ENCODE assay signal across 21 cellular contexts in the genomic region with DNA sequence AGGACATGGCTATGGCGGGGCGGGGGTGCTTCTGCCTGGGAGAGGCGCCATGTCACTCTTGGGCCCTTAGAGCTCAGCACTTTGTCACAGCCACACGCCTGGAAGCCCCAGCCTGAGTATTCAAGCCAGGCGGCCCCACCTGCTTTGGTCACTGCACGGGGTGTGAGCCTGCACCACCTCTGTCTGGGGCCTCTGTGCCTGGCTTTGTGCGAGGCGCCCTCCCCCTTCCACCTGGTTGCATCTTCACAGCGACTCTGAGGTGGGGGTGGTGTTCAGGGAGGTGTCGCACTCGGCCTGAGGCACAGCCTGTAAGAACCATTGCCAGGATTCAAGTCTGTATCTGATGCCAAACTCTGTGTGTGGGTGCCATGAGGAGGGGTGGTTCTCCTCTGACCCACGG.
"Had no signal": no experiment of that assay in that cellular context is flagged by ENCODE, and none has a peak within 500 bp of the region (broad histone marks: within the 10 kb centered on the region; RNA-seq: fewer than 3 reads in every experiment).

No MANE protein-coding gene starts in this region.

- H3K4me1 ChIP-seq: SJSA1 had no signal

- DNase-seq: Karpas-422, KG1, MG63, NCI-H1092, NCI-H1105 treated with DMSO at 0.1 percent for 48 hours, NCI-H1417 treated with DMSO at 0.1 percent for 48 hours, NCI-H146, NCI-H1694 treated with DMSO at 0.1 percent for 48 hours, NCI-H1930, NCI-H2081, NCI-H2107, NCI-H2227 treated with DMSO at 0.1 percent for 48 hours, NCI-H524, NCI-H69, NCI-H774, Right ventricle myocardium superior, RPMI8226, SIG-M5 had no signal

- H3K27me3 ChIP-seq: MG63, SJSA1 had no signal

- H3K27ac ChIP-seq: HL-60, SJSA1, SK-N-MC had no signal

- H3K9me3 ChIP-seq: MG63, SJSA1 had no signal

- H3K4me3 ChIP-seq: MG63, SJSA1, SK-N-MC had no signal
